ENCODE assay signal across 29 cellular contexts in genomic region chr1:119251751-119252150, GRCh38.
"Had no signal": no experiment of that assay in that cellular context is flagged by ENCODE, and none has a peak within 500 bp of the region (broad histone marks: within the 10 kb centered on the region; RNA-seq: fewer than 3 reads in every experiment).

No MANE protein-coding gene starts in this region.

- H3K4me3 ChIP-seq: adrenal gland, body of pancreas, cardiac muscle cell, colonic mucosa had no signal

- H3K36me3 ChIP-seq: adrenal gland, cardiac muscle cell, colonic mucosa, WERI-Rb-1 had no signal

- H3K9me3 ChIP-seq: adrenal gland, body of pancreas, colonic mucosa had no signal

- H3K27me3 ChIP-seq: adrenal gland, body of pancreas, cardiac muscle cell, colonic mucosa had no signal

- H3K27ac ChIP-seq: adrenal gland, body of pancreas, cardiac muscle cell, colonic mucosa, WERI-Rb-1 had no signal

- ATAC-seq: activated CD4-positive, CD25-positive, alpha-beta regulatory T cell treated with anti-CD3 and anti-CD28 coated beads, Interleukin-2, amount 50 U/mL, for 24 hours; activated CD8-positive, alpha-beta memory T cell treated with anti-CD3 and anti-CD28 coated beads, Interleukin-2, amount 10 ng/mL, durations not matched to agents 7 days and 5 days; activated CD8-positive, alpha-beta T cell treated with anti-CD3 and anti-CD28 coated beads, Interleukin-2, amount 10 ng/mL, durations not matched to agents 7 days and 5 days; activated naive CD8-positive, alpha-beta T cell treated with anti-CD3 and anti-CD28 coated beads, Interleukin-2, amount 50 U/mL, for 24 hours; body of pancreas; esophagus mucosa; T-cell had no signal

- DNase-seq: activated B cell treated with CpG ODN at 0.5 μM for 24 hours; activated CD4-positive, alpha-beta T cell treated with anti-CD3 and anti-CD28 coated beads for 48 hours; activated CD4-positive, alpha-beta T cell treated with anti-CD3 and anti-CD28 coated beads, Interleukin-2, amount 50 U/mL, for 1 hour; activated CD4-positive, alpha-beta T cell treated with anti-CD3 and anti-CD28 coated beads, Interleukin-2, amount 50 U/mL, for 48 hours; activated CD8-positive, alpha-beta memory T cell treated with anti-CD3 and anti-CD28 coated beads, Interleukin-2, amount 10 ng/mL, durations not matched to agents 7 days and 5 days; activated CD8-positive, alpha-beta memory T cell treated with anti-CD3 and anti-CD28 coated beads, Interleukin-2, amount 50 U/mL, for 4 hours; activated CD8-positive, alpha-beta T cell treated with anti-CD3 and anti-CD28 coated beads, Interleukin-2, amount 10 ng/mL, durations not matched to agents 7 days and 5 days; activated effector memory CD4-positive, alpha-beta T cell treated with anti-CD3 and anti-CD28 coated beads, Interleukin-2, amount 50 U/mL, for 16 hours; activated naive CD4-positive, alpha-beta T cell treated with anti-CD3 and anti-CD28 coated beads for 36 hours; activated naive CD8-positive, alpha-beta T cell treated with anti-CD3 and anti-CD28 coated beads for 36 hours; activated naive CD8-positive, alpha-beta T cell treated with anti-CD3 and anti-CD28 coated beads, Interleukin-2, amount 50 U/mL, for 24 hours; activated T-cell treated with anti-CD3 and anti-CD28 coated beads, Interleukin-2, amount 50 U/mL, for 1 hour; activated T-cell treated with anti-CD3 and anti-CD28 coated beads, Interleukin-2, amount 50 U/mL, for 48 hours; adrenal gland; amygdala; aorta; body of pancreas; central memory CD4-positive, alpha-beta T cell; cerebellar nuclear complex; colonic mucosa; effector CD8-positive, alpha-beta T cell; foreskin fibroblast; head of caudate nucleus; T-cell; T-helper 9 cell; WERI-Rb-1 had no signal

- H3K4me1 ChIP-seq: adrenal gland, body of pancreas, colonic mucosa had no signal
